10 cellular contexts compared by ENCODE assay signal in genomic region chr18:11387880-11388279, GRCh38.
A peak's percentile ranks its signal among the peaks of the same experiment; 100 is the strongest.
DNase-seq lines count a peak whose midpoint lies in the region; ATAC-seq and TF ChIP-seq lines count a peak whose summit lies in the region.
"Had no signal": no experiment of that assay in that cellular context is flagged by ENCODE, and none has a peak within 500 bp of the region (broad histone marks: within the 10 kb centered on the region; RNA-seq: fewer than 3 reads in every experiment).

No MANE protein-coding gene starts in this region.

- peak; percentile 4 for DNase-seq in stimulated activated naive CD8-positive, alpha-beta T cell treated with anti-CD3 and anti-CD28 coated beads, Interleukin-15, Interleukin-2, amounts not matched to agents 100 U/mL and 50 U/mL, for 24 hours
- DNase-seq in stimulated activated naive CD8-positive, alpha-beta T cell treated with anti-CD3 and anti-CD28 coated beads, Interleukin-15, amount 100 ng/mL, for 72 hours: no peak
- DNase-seq in NCI-H460 (ENCODE audit: extremely low read depth, low read depth) (peak; percentile 69), fibroblast of gingiva (ENCODE audit: low read depth) (peak; percentile 63), gastrocnemius medialis (peak; percentile 54 to 80), GM03348 (ENCODE audit: low spot score) (no peak), T-cell (no peak)
- no peak for DNase-seq in CD4-positive, alpha-beta memory T cell

- in situ Hi-C loops in gastrocnemius medialis (cut with MboI; ENCODE audit: low sequenced_read_pairs in 4 of 4): loop anchor here in 1 of 4 donors (10.0 kb wide), 1 partner anchor 73 kb away; no protein-coding TSS in a partner anchor

- H3K27me3 Mint-ChIP-seq in stimulated activated naive CD8-positive, alpha-beta T cell treated with anti-CD3 and anti-CD28 coated beads, Interleukin-15, amount 100 ng/mL, for 72 hours: no peaks in the 10 kb centered on the region
- peaks cover 0 to 1% of the 10 kb centered on the region in 2 donors for H3K27me3 Mint-ChIP-seq in CD4-positive, alpha-beta memory T cell
- peaks cover 0 to 1% of the 10 kb centered on the region in 2 donors for H3K27me3 Mint-ChIP-seq in T-cell
- H3K27me3 Mint-ChIP-seq: activated naive CD8-positive, alpha-beta T cell had no signal

- peak; percentile 44 to 87 (median 58) for TF ChIP-seq CTCF in gastrocnemius medialis (IDR thresholded peaks at IDR 0.05 in 4 of 5, conservative IDR thresholded peaks at IDR 0.05 in 1 of 5)

- TF ChIP-seq POLR2A in gastrocnemius medialis (IDR thresholded peaks at IDR 0.05): no peak

- POLR2A ChIA-PET in CD4-positive, alpha-beta memory T cell (lab: Charles Lee; ENCODE audit: partially characterized antibody): no interaction called here
- POLR2A ChIA-PET in T-cell (lab: Charles Lee): no interaction called here

- CTCF ChIA-PET in CD4-positive, alpha-beta memory T cell (lab: Charles Lee; ENCODE audit: partially characterized antibody): no interaction called here
- CTCF ChIA-PET in T-cell (lab: Charles Lee): no interaction called here

- H3K36me3 Mint-ChIP-seq in CD4-positive, alpha-beta memory T cell: no peaks in the 10 kb centered on the region
- no peaks in the 10 kb centered on the region for H3K36me3 Mint-ChIP-seq in T-cell
- H3K36me3 Mint-ChIP-seq: activated naive CD8-positive, alpha-beta T cell had no signal

- H3K4me1 ChIP-seq in gastrocnemius medialis: no peaks in the 10 kb centered on the region
- H3K4me1 ChIP-seq in CD4-positive, alpha-beta memory T cell (ENCODE audit: insufficient read depth, low read length): no peaks in the 10 kb centered on the region

- H3K27ac Mint-ChIP-seq in stimulated activated naive CD8-positive, alpha-beta T cell treated with anti-CD3 and anti-CD28 coated beads, Interleukin-15, amount 100 ng/mL, for 72 hours: peak overlapping the region in 1 of 2 donors; percentile 48
- no peak overlapping the region for H3K27ac Mint-ChIP-seq in CD4-positive, alpha-beta memory T cell
- H3K27ac Mint-ChIP-seq in T-cell: no peak overlapping the region
- H3K27ac Mint-ChIP-seq: activated naive CD8-positive, alpha-beta T cell had no signal

- no peaks in the 10 kb centered on the region for H3K36me3 ChIP-seq in gastrocnemius medialis
- H3K36me3 ChIP-seq in CD4-positive, alpha-beta memory T cell (ENCODE audit: insufficient read depth, low read length): no peaks in the 10 kb centered on the region

- H3K4me3 Mint-ChIP-seq in stimulated activated naive CD8-positive, alpha-beta T cell treated with anti-CD3 and anti-CD28 coated beads, Interleukin-15, amount 100 ng/mL, for 72 hours: no peak overlapping the region
- no peak overlapping the region for H3K4me3 Mint-ChIP-seq in CD4-positive, alpha-beta memory T cell
- no peak overlapping the region for H3K4me3 Mint-ChIP-seq in T-cell
- H3K4me3 Mint-ChIP-seq: activated naive CD8-positive, alpha-beta T cell had no signal

- intact Hi-C loops in gastrocnemius medialis (cut with DNase I; ENCODE audit: low total_unique reads): loop anchor here (1.0 to 10.0 kb wide), 2 partner anchors 78 to 127 kb away; no protein-coding TSS in a partner anchor
- intact Hi-C loops in CD4-positive, alpha-beta memory T cell (cut with micrococcal nuclease): no loop called here

- no peaks in the 10 kb centered on the region for H3K27me3 ChIP-seq in gastrocnemius medialis
- no peaks in the 10 kb centered on the region for H3K27me3 ChIP-seq in CD4-positive, alpha-beta memory T cell (ENCODE audit: insufficient read depth, low read length)

- no peaks in the 10 kb centered on the region for H3K9me3 Mint-ChIP-seq in stimulated activated naive CD8-positive, alpha-beta T cell treated with anti-CD3 and anti-CD28 coated beads, Interleukin-15, amount 100 ng/mL, for 72 hours
- peaks cover 0 to 1% (median 0%) of the 10 kb centered on the region in 8 donors for H3K9me3 Mint-ChIP-seq in CD4-positive, alpha-beta memory T cell
- no peaks in the 10 kb centered on the region for H3K9me3 Mint-ChIP-seq in T-cell

- H3K4me3 ChIP-seq in gastrocnemius medialis: no peak overlapping the region
- no peak overlapping the region for H3K4me3 ChIP-seq in CD4-positive, alpha-beta memory T cell (ENCODE audit: low read length in 2 of 2)
- H3K4me3 ChIP-seq: skin epidermis had no signal

- no peak for ATAC-seq in stimulated activated naive CD8-positive, alpha-beta T cell treated with anti-CD3 and anti-CD28 coated beads, Interleukin-15, Interleukin-2, amounts not matched to agents 100 U/mL and 50 U/mL, for 24 hours
- ATAC-seq in stimulated activated naive CD8-positive, alpha-beta T cell treated with anti-CD3 and anti-CD28 coated beads, Interleukin-15, amount 100 ng/mL, for 72 hours: no peak
- ATAC-seq in gastrocnemius medialis (peak; percentile 75 to 99), T-cell (replicated peaks in 1 of 4) (no peak)

- no peaks in the 10 kb centered on the region for H3K4me1 Mint-ChIP-seq in stimulated activated naive CD8-positive, alpha-beta T cell treated with anti-CD3 and anti-CD28 coated beads, Interleukin-15, amount 100 ng/mL, for 72 hours
- H3K4me1 Mint-ChIP-seq in CD4-positive, alpha-beta memory T cell: no peaks in the 10 kb centered on the region
- H3K4me1 Mint-ChIP-seq in T-cell: no peaks in the 10 kb centered on the region

- no peak overlapping the region for H3K27ac ChIP-seq in gastrocnemius medialis
- no peak overlapping the region for H3K27ac ChIP-seq in CD4-positive, alpha-beta memory T cell (ENCODE audit: low read depth, low read length)
- H3K27ac ChIP-seq: skin epidermis had no signal

- H3K9me3 ChIP-seq in gastrocnemius medialis: no peaks in the 10 kb centered on the region
- H3K9me3 ChIP-seq in CD4-positive, alpha-beta memory T cell (ENCODE audit: control insufficient read depth in 1 of 2, low read length in 2 of 2): no peaks in the 10 kb centered on the region

Comparison
In these comparisons a context has a peak if more than half of its experiments do, and no peak if none do; other contexts are left out.
1. DNase-seq: peak in stimulated activated naive CD8-positive, alpha-beta T cell treated with anti-CD3 and anti-CD28 coated beads, Interleukin-15, Interleukin-2, amounts not matched to agents 100 U/mL and 50 U/mL, for 24 hours (single experiment), NCI-H460 (single experiment), fibroblast of gingiva (single experiment) and gastrocnemius medialis (2 of 2); none in stimulated activated naive CD8-positive, alpha-beta T cell treated with anti-CD3 and anti-CD28 coated beads, Interleukin-15, amount 100 ng/mL, for 72 hours (0 of 2), CD4-positive, alpha-beta memory T cell (0 of 5), GM03348 (single experiment) and T-cell (0 of 34).
2. ATAC-seq: peak in gastrocnemius medialis (2 of 2); none in stimulated activated naive CD8-positive, alpha-beta T cell treated with anti-CD3 and anti-CD28 coated beads, Interleukin-15, Interleukin-2, amounts not matched to agents 100 U/mL and 50 U/mL, for 24 hours (single experiment), stimulated activated naive CD8-positive, alpha-beta T cell treated with anti-CD3 and anti-CD28 coated beads, Interleukin-15, amount 100 ng/mL, for 72 hours (single experiment) and T-cell (0 of 4).